In genomic region chr2:189679224-189679623, GRCh38 we compare ENCODE assay signal across 27 cellular contexts.
"Had no signal": no experiment of that assay in that cellular context is flagged by ENCODE, and none has a peak within 500 bp of the region (broad histone marks: within the 10 kb centered on the region; RNA-seq: fewer than 3 reads in every experiment).

No MANE protein-coding gene starts in this region.

- H3K4me3 Mint-ChIP-seq: activated CD4-positive, alpha-beta T cell treated with anti-CD3 and anti-CD28 coated beads for 36 hours; activated naive CD8-positive, alpha-beta T cell; activated T-cell treated with anti-CD3 and anti-CD28 coated beads, Interleukin-2, amount 50 U/mL, for 4 hours; effector memory CD8-positive, alpha-beta T cell; nephron progenitor cell; WTC11 had no signal

- H3K27me3 ChIP-seq: adrenal gland, ascending aorta, brain microvascular endothelial cell, pancreas, right atrium auricular region, spleen, upper lobe of right lung had no signal

- DNase-seq: activated CD4-positive, alpha-beta T cell treated with anti-CD3 and anti-CD28 coated beads for 36 hours; activated CD4-positive, alpha-beta T cell treated with anti-CD3 and anti-CD28 coated beads, Interleukin-2, amount 50 U/mL, for 4 hours; activated CD8-positive, alpha-beta memory T cell treated with anti-CD3 and anti-CD28 coated beads, Interleukin-2, amount 50 U/mL, for 48 hours; activated naive CD4-positive, alpha-beta T cell; activated T-cell treated with anti-CD3 and anti-CD28 coated beads, Interleukin-2, amount 50 U/mL, for 4 hours; adrenal gland; brain microvascular endothelial cell; caudate nucleus; effector memory CD8-positive, alpha-beta T cell; hypothalamus; islet precursor cell; left cardiac atrium; nephron progenitor cell; pancreas; psoas muscle; spleen; stimulated activated CD4-positive, alpha-beta T cell treated with anti-CD3 and anti-CD28 coated beads, Interleukin-4, amount 100 ng/mL, for 1 hour; stimulated activated naive CD8-positive, alpha-beta T cell treated with anti-CD3 and anti-CD28 coated beads, Interleukin-15, Interleukin-2, amounts not matched to agents 100 U/mL and 50 U/mL, for 24 hours; T-helper 2 cell; upper lobe of right lung had no signal

- H3K27ac ChIP-seq: adrenal gland, ascending aorta, brain microvascular endothelial cell, pancreas, psoas muscle, right atrium auricular region, upper lobe of right lung had no signal

- ATAC-seq: activated CD4-positive, alpha-beta T cell treated with anti-CD3 and anti-CD28 coated beads for 36 hours; activated T-cell treated with anti-CD3 and anti-CD28 coated beads, Interleukin-2, amount 50 U/mL, for 4 hours; effector memory CD8-positive, alpha-beta T cell; esophagus mucosa; left cardiac atrium; pancreas; psoas muscle; stimulated activated naive CD8-positive, alpha-beta T cell treated with anti-CD3 and anti-CD28 coated beads, Interleukin-15, Interleukin-2, amounts not matched to agents 100 U/mL and 50 U/mL, for 24 hours; upper lobe of right lung; WTC11 had no signal

- H3K36me3 ChIP-seq: adrenal gland, ascending aorta, brain microvascular endothelial cell, pancreas, right atrium auricular region, spleen, upper lobe of right lung had no signal

- H3K27ac Mint-ChIP-seq: activated CD4-positive, alpha-beta T cell treated with anti-CD3 and anti-CD28 coated beads for 36 hours; activated T-helper 2 cell treated with anti-CD3 and anti-CD28 coated beads, Interferon-gamma antibody, Interleukin-2, Interleukin-4, amounts not matched to agents 10 μg/mL and 5 μg/mL and 100 μg/mL, durations not matched to agents 14 hours and 24 hours and 36 hours; effector memory CD8-positive, alpha-beta T cell; nephron progenitor cell; WTC11 had no signal

- H3K9me3 ChIP-seq: pancreas, upper lobe of right lung had no signal

- H3K4me3 ChIP-seq: adrenal gland, ascending aorta, pancreas, psoas muscle, right atrium auricular region, spleen, upper lobe of right lung had no signal

- H3K27me3 Mint-ChIP-seq: activated CD4-positive, alpha-beta T cell treated with anti-CD3 and anti-CD28 coated beads for 36 hours; activated naive CD8-positive, alpha-beta T cell; effector memory CD8-positive, alpha-beta T cell; memory B cell had no signal
